8 cellular contexts compared by ENCODE assay signal in the genomic region with DNA sequence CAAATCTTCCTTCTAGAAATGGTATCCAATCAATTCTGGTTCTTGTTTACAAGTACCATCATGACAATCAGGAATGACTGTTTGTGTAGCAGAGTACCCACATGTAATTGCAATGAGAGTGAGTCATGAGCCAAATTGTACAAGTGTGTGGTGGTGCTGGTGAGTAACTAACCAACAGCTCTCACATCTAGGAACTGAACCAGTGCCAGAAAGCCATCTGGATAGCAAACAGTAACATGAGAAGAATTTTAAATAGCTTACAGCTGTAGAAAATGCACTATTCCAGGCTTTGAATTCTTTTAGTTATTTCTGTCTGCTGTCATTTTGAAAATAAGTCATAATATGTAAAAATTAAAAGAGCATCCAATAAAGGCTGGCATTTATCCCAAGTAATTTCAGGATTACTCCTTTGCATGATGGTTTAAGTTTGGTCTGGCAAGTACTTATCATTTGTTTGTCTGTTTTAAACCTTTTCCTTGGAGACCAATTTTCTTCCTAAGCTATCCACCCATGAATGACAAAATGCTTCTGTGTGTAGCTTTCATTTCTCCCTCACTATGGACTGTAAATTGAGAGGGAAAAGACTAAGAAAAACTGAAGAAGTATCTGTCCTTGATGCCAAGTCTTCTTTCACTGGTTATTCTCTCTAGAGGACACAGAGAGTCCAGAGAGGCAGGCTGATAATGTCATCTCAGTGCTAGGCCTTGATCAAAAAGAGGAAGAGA.
A peak's percentile ranks its signal among the peaks of the same experiment; 100 is the strongest.
DNase-seq lines count a peak whose midpoint lies in the region; ATAC-seq and TF ChIP-seq lines count a peak whose summit lies in the region.

No MANE protein-coding gene starts in this region.

- H3K4me1 Mint-ChIP-seq in activated naive CD8-positive, alpha-beta T cell (ENCODE audit: low read depth): peaks cover 30% of the 10 kb centered on the region
- peaks cover 29% of the 10 kb centered on the region for H3K4me1 Mint-ChIP-seq in activated naive CD8-positive, alpha-beta T cell treated with anti-CD3 and anti-CD28 coated beads for 36 hours
- H3K4me1 Mint-ChIP-seq in MCF 10A (ENCODE audit: insufficient read depth, unreplicated experiment): peaks cover 18% of the 10 kb centered on the region
- H3K4me1 Mint-ChIP-seq in effector memory CD8-positive, alpha-beta T cell (ENCODE audit: low read depth in 2 of 2): peaks cover 11% of the 10 kb centered on the region in 2 donors

- intact Hi-C loops in MCF 10A (cut with micrococcal nuclease): loop anchor here (2.0 to 10.0 kb wide), 2 partner anchors 60 to 140 kb away; partner anchors contain the start of gene PIK3CB

- H3K36me3 Mint-ChIP-seq in activated naive CD8-positive, alpha-beta T cell: peaks cover 10% of the 10 kb centered on the region
- peaks cover 17% of the 10 kb centered on the region for H3K36me3 Mint-ChIP-seq in activated naive CD8-positive, alpha-beta T cell treated with anti-CD3 and anti-CD28 coated beads for 36 hours
- H3K36me3 Mint-ChIP-seq in MCF 10A (ENCODE audit: insufficient read depth, unreplicated experiment): peaks cover 13% of the 10 kb centered on the region
- peaks cover 7% of the 10 kb centered on the region for H3K36me3 Mint-ChIP-seq in effector memory CD8-positive, alpha-beta T cell (ENCODE audit: insufficient read depth)

- H3K27me3 Mint-ChIP-seq in activated naive CD8-positive, alpha-beta T cell: no peaks in the 10 kb centered on the region
- H3K27me3 Mint-ChIP-seq in activated naive CD8-positive, alpha-beta T cell treated with anti-CD3 and anti-CD28 coated beads for 36 hours: no peaks in the 10 kb centered on the region
- H3K27me3 Mint-ChIP-seq in MCF 10A (ENCODE audit: insufficient read depth, unreplicated experiment): no peaks in the 10 kb centered on the region
- H3K27me3 Mint-ChIP-seq in effector memory CD8-positive, alpha-beta T cell: no peaks in the 10 kb centered on the region

- no peaks in the 10 kb centered on the region for H3K9me3 Mint-ChIP-seq in activated naive CD8-positive, alpha-beta T cell (ENCODE audit: low read depth)
- no peaks in the 10 kb centered on the region for H3K9me3 Mint-ChIP-seq in activated naive CD8-positive, alpha-beta T cell treated with anti-CD3 and anti-CD28 coated beads for 36 hours
- no peaks in the 10 kb centered on the region for H3K9me3 Mint-ChIP-seq in MCF 10A (ENCODE audit: unreplicated experiment)
- no peaks in the 10 kb centered on the region for H3K9me3 Mint-ChIP-seq in effector memory CD8-positive, alpha-beta T cell

- TF ChIP-seq CTCF in MCF 10A (IDR thresholded peaks at IDR 0.05; ENCODE audit: unreplicated experiment): no peak

- no peak for DNase-seq in activated naive CD8-positive, alpha-beta T cell treated with anti-CD3 and anti-CD28 coated beads for 36 hours
- DNase-seq in NCI-H524 treated with DMSO at 0.1 percent for 48 hours (lab: John Stamatoyannopoulos, UW) (peak; percentile 54), MCF 10A (ENCODE audit: unreplicated experiment) (peak; percentile 98), kidney glomerular epithelial cell (lab: John Stamatoyannopoulos, UW) (peak; percentile 97), stromal cell of bone marrow (ENCODE audit: low read depth) (peak; percentile 99)
- no peak for DNase-seq in effector memory CD8-positive, alpha-beta T cell

- ATAC-seq in HG03565 (IDR thresholded peaks at IDR 0.05; ENCODE audit: unreplicated experiment): peak; percentile 53
- ATAC-seq in effector memory CD8-positive, alpha-beta T cell (replicated peaks): no peak

- no peak overlapping the region for H3K4me3 Mint-ChIP-seq in activated naive CD8-positive, alpha-beta T cell
- no peak overlapping the region for H3K4me3 Mint-ChIP-seq in activated naive CD8-positive, alpha-beta T cell treated with anti-CD3 and anti-CD28 coated beads for 36 hours
- no peak overlapping the region for H3K4me3 Mint-ChIP-seq in MCF 10A (ENCODE audit: unreplicated experiment)
- H3K4me3 Mint-ChIP-seq in effector memory CD8-positive, alpha-beta T cell: no peak overlapping the region

- H3K27ac Mint-ChIP-seq in activated naive CD8-positive, alpha-beta T cell: peak overlapping the region; percentile 50
- H3K27ac Mint-ChIP-seq in activated naive CD8-positive, alpha-beta T cell treated with anti-CD3 and anti-CD28 coated beads for 36 hours: no peak overlapping the region
- H3K27ac Mint-ChIP-seq in MCF 10A (ENCODE audit: low read depth, unreplicated experiment): peak overlapping the region; percentile 96
- peak overlapping the region in 1 of 2 donors; percentile 59 for H3K27ac Mint-ChIP-seq in effector memory CD8-positive, alpha-beta T cell

- POLR2A ChIA-PET in MCF 10A (lab: Yijun Ruan, JAX): interaction anchor here (0.7 to 3.7 kb wide), 11 partner anchors 13 to 570 kb away, joined by 3 to 19 read pairs (median 4); partner anchors contain the start of gene PIK3CB

- CTCF ChIA-PET in MCF 10A (lab: Yijun Ruan, JAX): interaction anchor here (0.6 to 3.3 kb wide), 5 partner anchors 10 to 148 kb away, joined by 3 to 38 read pairs (median 4); no protein-coding TSS in a partner anchor

- BruUV-seq in MCF 10A (replicated peaks; lab: Mats Ljungman, UMichigan): no TSS peak

Comparison
In these comparisons a context has a peak if more than half of its experiments do, and no peak if none do; other contexts are left out.
1. DNase-seq: peak in NCI-H524 treated with DMSO at 0.1 percent for 48 hours (single experiment), MCF 10A (single experiment), kidney glomerular epithelial cell (single experiment) and stromal cell of bone marrow (single experiment); none in activated naive CD8-positive, alpha-beta T cell treated with anti-CD3 and anti-CD28 coated beads for 36 hours (single experiment) and effector memory CD8-positive, alpha-beta T cell (0 of 3).